Comparison of ENCODE assay signal across 12 cellular contexts in genomic region chr13:29902632-29903305, GRCh38.
DNase-seq lines count a peak whose midpoint lies in the region; ATAC-seq and TF ChIP-seq lines count a peak whose summit lies in the region.
"Had no signal": no experiment of that assay in that cellular context is flagged by ENCODE, and none has a peak within 500 bp of the region (broad histone marks: within the 10 kb centered on the region; RNA-seq: fewer than 3 reads in every experiment).

No MANE protein-coding gene starts in this region.

- peak overlapping the region; percentile 85 for H3K27ac Mint-ChIP-seq in T-helper 2 cell treated with Interferon-gamma antibody and Interleukin-4, amounts not matched to agents 5 μg/mL and 100 μg/mL, for 36 hours
- peak overlapping the region; percentile 13 for H3K27ac Mint-ChIP-seq in stimulated activated effector memory CD8-positive, alpha-beta T cell treated with anti-CD3 and anti-CD28 coated beads, Interleukin-12 subunit alpha, Interleukin-12 subunit beta, amount 100 ng/mL, for 72 hours

- no peak for ATAC-seq in stimulated activated effector memory CD8-positive, alpha-beta T cell treated with anti-CD3 and anti-CD28 coated beads, Interleukin-12 subunit alpha, Interleukin-12 subunit beta, amount 100 ng/mL, for 72 hours
- ATAC-seq: Right ventricle myocardium inferior had no signal

- no peak for DNase-seq in T-helper 2 cell treated with Interferon-gamma antibody and Interleukin-4, amounts not matched to agents 5 μg/mL and 100 μg/mL, for 36 hours (ENCODE audit: low spot score)
- DNase-seq in T-helper 2 cell (no peak), fibroblast of pulmonary artery (ENCODE audit: low read depth) (peak; percentile 42), NCI-H82 (lab: John Stamatoyannopoulos, UW) (no peak), COLO829 (ENCODE audit: low spot score) (no peak), NCI-H2227 treated with DMSO at 0.1 percent for 48 hours (lab: John Stamatoyannopoulos, UW) (no peak)
- no peak for DNase-seq in stimulated activated effector memory CD8-positive, alpha-beta T cell treated with anti-CD3 and anti-CD28 coated beads, Interleukin-12 subunit alpha, Interleukin-12 subunit beta, amount 100 ng/mL, for 72 hours (ENCODE audit: low spot score in 2 of 2)
- DNase-seq: occipital lobe had no signal

- TF ChIP-seq CTCF in WI38 (IDR thresholded peaks at IDR 0.05; ENCODE audit: low read depth, low read length) (no peak), fibroblast of pulmonary artery (IDR thresholded peaks at IDR 0.05; ENCODE audit: low read length, missing control alignments) (no peak)

- H3K36me3 Mint-ChIP-seq in T-helper 2 cell treated with Interferon-gamma antibody and Interleukin-4, amounts not matched to agents 5 μg/mL and 100 μg/mL, for 36 hours (ENCODE audit: low read depth), result no peaks in the 10 kb centered on the region
- H3K36me3 Mint-ChIP-seq in stimulated activated effector memory CD8-positive, alpha-beta T cell treated with anti-CD3 and anti-CD28 coated beads, Interleukin-12 subunit alpha, Interleukin-12 subunit beta, amount 100 ng/mL, for 72 hours, result no peaks in the 10 kb centered on the region

- peaks cover 19% of the 10 kb centered on the region for H3K4me1 Mint-ChIP-seq in T-helper 2 cell treated with Interferon-gamma antibody and Interleukin-4, amounts not matched to agents 5 μg/mL and 100 μg/mL, for 36 hours (ENCODE audit: low read depth)
- H3K4me1 Mint-ChIP-seq in stimulated activated effector memory CD8-positive, alpha-beta T cell treated with anti-CD3 and anti-CD28 coated beads, Interleukin-12 subunit alpha, Interleukin-12 subunit beta, amount 100 ng/mL, for 72 hours, result peaks cover 24% of the 10 kb centered on the region

- peaks cover 9% of the 10 kb centered on the region for H3K9me3 Mint-ChIP-seq in T-helper 2 cell treated with Interferon-gamma antibody and Interleukin-4, amounts not matched to agents 5 μg/mL and 100 μg/mL, for 36 hours
- H3K9me3 Mint-ChIP-seq in stimulated activated effector memory CD8-positive, alpha-beta T cell treated with anti-CD3 and anti-CD28 coated beads, Interleukin-12 subunit alpha, Interleukin-12 subunit beta, amount 100 ng/mL, for 72 hours, result no peaks in the 10 kb centered on the region

- H3K4me3 ChIP-seq in WI38 (ENCODE audit: low read depth, low read length) (peak overlapping the region; percentile 16), fibroblast of pulmonary artery (replicated peaks; ENCODE audit: low read depth, low read length) (peak overlapping the region; percentile 38)
- H3K4me3 ChIP-seq: esophagus muscularis mucosa, thyroid gland had no signal

- H3K4me3 Mint-ChIP-seq in T-helper 2 cell treated with Interferon-gamma antibody and Interleukin-4, amounts not matched to agents 5 μg/mL and 100 μg/mL, for 36 hours, result peak overlapping the region; percentile 86
- H3K4me3 Mint-ChIP-seq in stimulated activated effector memory CD8-positive, alpha-beta T cell treated with anti-CD3 and anti-CD28 coated beads, Interleukin-12 subunit alpha, Interleukin-12 subunit beta, amount 100 ng/mL, for 72 hours, result peak overlapping the region; percentile 65

- H3K27me3 Mint-ChIP-seq in T-helper 2 cell treated with Interferon-gamma antibody and Interleukin-4, amounts not matched to agents 5 μg/mL and 100 μg/mL, for 36 hours (ENCODE audit: low read depth), result peaks cover 25% of the 10 kb centered on the region
